22 cellular contexts compared by ENCODE assay signal in genomic region chr10:116663342-116663741, GRCh38. TPM values are rescaled to one million over a fixed set of nuclear protein-coding genes. Genes with fewer than 3 reads are reported as not detected.
"Had no signal": no experiment of that assay in that cellular context is flagged by ENCODE, and none has a peak within 500 bp of the region (broad histone marks: within the 10 kb centered on the region; RNA-seq: fewer than 3 reads in every experiment).

No MANE protein-coding gene starts in this region.

- ATAC-seq: K562 had no signal

- H3K27ac ChIP-seq: KMS-11 had no signal

- H3K4me3 ChIP-seq: K562 had no signal

- DNase-seq: Kasumi-1, MM.1S, NCI-H1092 treated with DMSO at 0.1 percent for 48 hours, NCI-H1436, NCI-H187, NCI-H2029, NCI-H2081 treated with DMSO at 0.1 percent for 48 hours, NCI-H2171, NCI-H226, NCI-H446, NCI-H510A, NCI-H524 treated with DMSO at 0.1 percent for 48 hours, NCI-H69, NCI-H774, RPMI8226, SHP77, SK-N-SH had no signal

- H3K36me3 Mint-ChIP-seq: IgD-negative memory B cell had no signal

- H3K9me3 ChIP-seq: SK-N-SH had no signal

- H3K9me3 Mint-ChIP-seq: IgD-negative memory B cell had no signal

RNA-seq across cellular contexts. Expression of gene PNLIPRP2, which starts 42.6 kb away (rescaled TPM):
- total RNA-seq: HT1080, M059J had no signal
